In the genomic region with DNA sequence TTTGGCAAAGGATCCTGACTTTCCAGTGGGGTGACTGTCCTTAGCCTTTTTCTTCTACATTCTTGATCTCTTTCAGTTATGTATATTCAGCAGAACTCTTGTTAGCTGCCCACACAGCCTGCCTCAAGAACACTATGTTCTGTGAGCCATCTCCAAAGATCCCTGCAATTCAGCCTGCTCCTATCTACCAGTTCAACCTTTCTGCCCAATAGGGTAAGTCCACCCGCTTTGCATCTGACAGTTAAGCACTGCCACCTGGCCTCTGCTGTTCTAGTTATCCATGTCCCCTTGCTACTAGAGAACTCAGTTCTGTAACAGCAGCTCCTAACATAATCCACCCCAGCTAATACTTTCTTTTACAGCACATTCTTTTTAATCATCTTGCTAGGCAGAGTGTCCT, we compare ENCODE assay signal across 1 cellular context.
TF ChIP-seq lines count a peak whose summit lies in the region.

No MANE protein-coding gene starts in this region.

TF ChIP-seq in SK-N-SH, 30 proteins besides CTCF, POLR2A, EP300 and RAD21:
- TF ChIP-seq RCOR1 (IDR thresholded peaks at IDR 0.05; ENCODE audit: low read length): no peak
- no peak for TF ChIP-seq SMC3 (IDR thresholded peaks at IDR 0.05; ENCODE audit: low read depth, low read length)
- TF ChIP-seq, protein P1, sequence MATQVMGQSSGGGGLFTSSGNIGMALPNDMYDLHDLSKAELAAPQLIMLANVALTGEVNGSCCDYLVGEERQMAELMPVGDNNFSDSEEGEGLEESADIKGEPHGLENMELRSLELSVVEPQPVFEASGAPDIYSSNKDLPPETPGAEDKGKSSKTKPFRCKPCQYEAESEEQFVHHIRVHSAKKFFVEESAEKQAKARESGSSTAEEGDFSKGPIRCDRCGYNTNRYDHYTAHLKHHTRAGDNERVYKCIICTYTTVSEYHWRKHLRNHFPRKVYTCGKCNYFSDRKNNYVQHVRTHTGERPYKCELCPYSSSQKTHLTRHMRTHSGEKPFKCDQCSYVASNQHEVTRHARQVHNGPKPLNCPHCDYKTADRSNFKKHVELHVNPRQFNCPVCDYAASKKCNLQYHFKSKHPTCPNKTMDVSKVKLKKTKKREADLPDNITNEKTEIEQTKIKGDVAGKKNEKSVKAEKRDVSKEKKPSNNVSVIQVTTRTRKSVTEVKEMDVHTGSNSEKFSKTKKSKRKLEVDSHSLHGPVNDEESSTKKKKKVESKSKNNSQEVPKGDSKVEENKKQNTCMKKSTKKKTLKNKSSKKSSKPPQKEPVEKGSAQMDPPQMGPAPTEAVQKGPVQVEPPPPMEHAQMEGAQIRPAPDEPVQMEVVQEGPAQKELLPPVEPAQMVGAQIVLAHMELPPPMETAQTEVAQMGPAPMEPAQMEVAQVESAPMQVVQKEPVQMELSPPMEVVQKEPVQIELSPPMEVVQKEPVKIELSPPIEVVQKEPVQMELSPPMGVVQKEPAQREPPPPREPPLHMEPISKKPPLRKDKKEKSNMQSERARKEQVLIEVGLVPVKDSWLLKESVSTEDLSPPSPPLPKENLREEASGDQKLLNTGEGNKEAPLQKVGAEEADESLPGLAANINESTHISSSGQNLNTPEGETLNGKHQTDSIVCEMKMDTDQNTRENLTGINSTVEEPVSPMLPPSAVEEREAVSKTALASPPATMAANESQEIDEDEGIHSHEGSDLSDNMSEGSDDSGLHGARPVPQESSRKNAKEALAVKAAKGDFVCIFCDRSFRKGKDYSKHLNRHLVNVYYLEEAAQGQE (IDR thresholded peaks at IDR 0.05; ENCODE audit: low read depth, low read length): no peak
- TF ChIP-seq GATA2 (CRISPR knock-in tag; IDR thresholded peaks at IDR 0.05): no peak
- TF ChIP-seq JUND (IDR thresholded peaks at IDR 0.05): no peak
- no peak for TF ChIP-seq NFIC (IDR thresholded peaks at IDR 0.05; ENCODE audit: borderline replicate concordance)
- TF ChIP-seq TCF12 (IDR thresholded peaks at IDR 0.05): no peak
